In the genomic region with DNA sequence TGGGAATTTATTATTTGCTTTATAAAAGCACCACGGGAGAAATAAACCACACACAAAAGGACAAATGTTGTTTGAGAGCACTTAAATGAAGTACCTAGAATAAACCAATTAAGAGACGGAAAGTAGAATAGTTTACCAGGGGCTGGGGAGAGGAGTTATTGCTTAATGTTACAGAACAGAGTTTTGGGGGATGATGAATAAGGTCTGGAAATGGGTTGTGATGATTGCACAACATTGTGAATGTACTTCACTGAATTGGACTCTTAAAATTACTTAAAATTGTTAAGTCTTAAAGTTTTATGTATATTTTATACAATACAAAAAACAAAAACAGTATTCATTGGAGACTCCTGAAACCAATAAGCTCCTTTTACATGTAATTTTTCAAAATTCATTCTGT, we compare ENCODE assay signal across 8 cellular contexts. TPM values are rescaled to one million over a fixed set of nuclear protein-coding genes. Genes with fewer than 3 reads are reported as not detected.
DNase-seq lines count a peak whose midpoint lies in the region; TF ChIP-seq lines count a peak whose summit lies in the region.

No MANE protein-coding gene starts in this region.

- peaks cover 0 to 13% (median 4%) of the 10 kb centered on the region in 5 experiments for H3K9me3 Mint-ChIP-seq in brain

- DNase-seq in Karpas-422 (no peak), SW 1271 (lab: John Stamatoyannopoulos, UW) (no peak), DMS53 (lab: John Stamatoyannopoulos, UW) (no peak), SHP77 treated with DMSO at 0.1 percent for 48 hours (lab: John Stamatoyannopoulos, UW) (no peak), middle frontal gyrus (ENCODE audit: extremely low spot score, low spot score) (no peak)

- H2AFZ ChIP-seq in Karpas-422 (ENCODE audit: low read length) = no peak overlapping the region

- H3K27me3 ChIP-seq in BLaER1 treated with 17β-estradiol and CSF1 and Interleukin-3, amounts not matched to agents 10 nM and 100 nM = no peaks in the 10 kb centered on the region
- H3K27me3 ChIP-seq in Karpas-422 (ENCODE audit: low read length) (no peaks in the 10 kb centered on the region), muscle layer of duodenum (ENCODE audit: low read depth, low read length) (no peaks in the 10 kb centered on the region)

- peak overlapping the region; percentile 92 to 100 (median 96) for H3K4me3 Mint-ChIP-seq in brain

- H3K36me3 ChIP-seq in BLaER1 treated with 17β-estradiol and CSF1 and Interleukin-3, amounts not matched to agents 10 nM and 100 nM = peaks cover 24 to 42% (median 28%) of the 10 kb centered on the region in 11 experiments
- H3K36me3 ChIP-seq in Karpas-422 (ENCODE audit: insufficient read depth, low read length) (peaks cover 13% of the 10 kb centered on the region), muscle layer of duodenum (ENCODE audit: control insufficient read depth in 1 of 2, insufficient read depth in 2 of 2, low read length in 2 of 2) (peaks cover 0 to 25% of the 10 kb centered on the region in 2 donors)

- no peak for TF ChIP-seq CTCF in brain (conservative IDR thresholded peaks at IDR 0.05)

- H3K36me3 Mint-ChIP-seq in brain = peaks cover 6% of the 10 kb centered on the region

- peaks cover 39% of the 10 kb centered on the region for H3K4me1 Mint-ChIP-seq in brain

- peaks cover 0 to 6% (median 0%) of the 10 kb centered on the region in 11 experiments; a peak in 3 of 22 replicates for H3K9me3 ChIP-seq in BLaER1 treated with 17β-estradiol and CSF1 and Interleukin-3, amounts not matched to agents 10 nM and 100 nM (replicated peaks in 1 of 11)
- no peaks in the 10 kb centered on the region for H3K9me3 ChIP-seq in Karpas-422 (ENCODE audit: low read length)
- no peaks in the 10 kb centered on the region for H3K9me3 ChIP-seq in muscle layer of duodenum (ENCODE audit: control insufficient read depth in 1 of 2, low read length in 2 of 2)

- H4K20me1 ChIP-seq in BLaER1 treated with 17β-estradiol and CSF1 and Interleukin-3, amounts not matched to agents 10 nM and 100 nM = peaks cover 28 to 57% (median 54%) of the 10 kb centered on the region in 11 experiments; a peak in 20 of 22 replicates
- peaks cover 8% of the 10 kb centered on the region for H4K20me1 ChIP-seq in Karpas-422 (ENCODE audit: insufficient read depth, low read depth, low read length)

- peak overlapping the region in 10 of 11 experiments; percentile 83 to 96 (median 86); a peak in 20 of 22 replicates for H3K27ac ChIP-seq in BLaER1 treated with 17β-estradiol and CSF1 and Interleukin-3, amounts not matched to agents 10 nM and 100 nM
- no peak overlapping the region for H3K27ac ChIP-seq in Karpas-422 (ENCODE audit: low read length)
- H3K27ac ChIP-seq in muscle layer of duodenum (ENCODE audit: low read length) = peak overlapping the region; percentile 92

- H3K9ac ChIP-seq in BLaER1 treated with 17β-estradiol and CSF1 and Interleukin-3, amounts not matched to agents 10 nM and 100 nM = peak overlapping the region; percentile 87 to 98 (median 90); a peak in 21 of 22 replicates
- H3K9ac ChIP-seq in Karpas-422 (ENCODE audit: low read length) = peak overlapping the region; percentile 79

- H3K27ac Mint-ChIP-seq in brain = peak overlapping the region; percentile 84 to 98 (median 97)

- no peaks in the 10 kb centered on the region for H3K9me2 ChIP-seq in Karpas-422 (replicated peaks; ENCODE audit: insufficient read depth, low read length)

- H3K79me2 ChIP-seq in Karpas-422 (ENCODE audit: low read length) = peaks cover 58% of the 10 kb centered on the region

- H3K27me3 Mint-ChIP-seq in brain = peaks cover 18% of the 10 kb centered on the region

- peak overlapping the region; percentile 76 to 97 (median 93) for H3K4me3 ChIP-seq in BLaER1 treated with 17β-estradiol and CSF1 and Interleukin-3, amounts not matched to agents 10 nM and 100 nM
- H3K4me3 ChIP-seq in Karpas-422 (ENCODE audit: low read length) (peak overlapping the region; percentile 79), muscle layer of duodenum (ENCODE audit: low read depth in 1 of 2, low read length in 2 of 2) (peak overlapping the region; percentile 88 to 91)

- H3K4me2 ChIP-seq in BLaER1 treated with 17β-estradiol and CSF1 and Interleukin-3, amounts not matched to agents 10 nM and 100 nM = peak overlapping the region; percentile 87 to 99 (median 93)
- H3K4me2 ChIP-seq in Karpas-422 (ENCODE audit: low read depth, low read length, poor library complexity, severe bottlenecking) = peak overlapping the region; percentile 96

- peaks cover 31 to 56% (median 42%) of the 10 kb centered on the region in 10 experiments for H3K4me1 ChIP-seq in BLaER1 treated with 17β-estradiol and CSF1 and Interleukin-3, amounts not matched to agents 10 nM and 100 nM
- peaks cover 45% of the 10 kb centered on the region for H3K4me1 ChIP-seq in Karpas-422 (ENCODE audit: low read length)
- peaks cover 10 to 20% of the 10 kb centered on the region in 2 donors for H3K4me1 ChIP-seq in muscle layer of duodenum (ENCODE audit: control insufficient read depth in 1 of 2, insufficient read depth in 2 of 2, low read length in 2 of 2)

RNA-seq across cellular contexts. Expression of gene ZBTB43, which starts 1.5 kb away (rescaled TPM):
- total RNA-seq in Karpas-422 (2014; rRNA removed; shearing (Covaris generic); ENCODE audit: low replicate concordance) = 6.4 and 6.5 TPM in 2 replicates
- 6.8 TPM for polyA plus RNA-seq in brain (ENCODE audit: insufficient read depth, low read depth, low replicate concordance)

RNA-seq across cellular contexts. Expression of gene ZBTB34, which starts 54.1 kb away (rescaled TPM):
- 4.6 and 8.1 TPM in 2 replicates for total RNA-seq in Karpas-422 (2014; rRNA removed; shearing (Covaris generic); ENCODE audit: low replicate concordance)
- 2.6 TPM for polyA plus RNA-seq in brain (ENCODE audit: insufficient read depth, low read depth, low replicate concordance)
